9 cellular contexts compared by ENCODE assay signal in genomic region chr12:97536353-97536752, GRCh38.
"Had no signal": no experiment of that assay in that cellular context is flagged by ENCODE, and none has a peak within 500 bp of the region (broad histone marks: within the 10 kb centered on the region; RNA-seq: fewer than 3 reads in every experiment).

No MANE protein-coding gene starts in this region.

- DNase-seq: GM23248, H9, HCEC 1CT, IMR-90, KG1 had no signal

- H3K4me3 ChIP-seq: GM23248, K562 had no signal

- ATAC-seq: K562 had no signal

- H3K9me3 Mint-ChIP-seq: H9 had no signal

- H3K4me3 Mint-ChIP-seq: H9 had no signal

- H3K27ac ChIP-seq: GM23248 had no signal

- FAIRE-seq: H1, H54, HTR-8/SVneo, K562 had no signal
